In the genomic region with DNA sequence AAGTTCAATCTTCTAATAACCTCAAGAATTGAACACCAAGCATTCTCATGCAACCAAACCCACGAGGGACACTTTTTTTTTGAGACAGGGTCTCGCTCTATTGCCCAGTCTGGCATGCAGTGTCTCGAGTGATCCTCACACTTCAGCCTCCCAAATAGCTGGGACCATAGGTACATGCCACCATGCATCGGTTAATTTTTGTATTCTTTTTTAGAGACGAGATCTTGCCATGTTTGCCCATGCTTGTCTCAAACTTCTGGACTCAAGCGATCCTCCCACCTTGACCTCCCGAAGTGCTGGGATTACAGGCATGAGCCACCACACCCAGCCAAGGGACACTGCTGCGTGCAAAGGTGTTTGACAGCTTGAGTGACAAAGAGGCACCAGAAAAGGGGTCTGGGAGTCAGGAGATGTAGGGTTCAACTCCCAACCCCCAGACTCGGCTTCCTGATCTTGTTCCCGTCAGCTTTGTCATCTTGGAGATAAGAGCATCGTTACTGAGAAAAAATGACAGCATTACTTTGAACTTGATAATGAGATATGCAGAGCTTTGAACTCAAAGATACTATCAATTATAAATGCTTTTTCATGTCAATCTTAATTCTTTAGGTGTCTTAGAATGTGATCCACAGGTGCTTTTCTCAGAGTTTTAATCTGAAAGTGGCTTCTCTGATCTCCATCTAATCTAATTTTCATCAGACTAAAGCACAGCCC, we compare ENCODE assay signal across 17 cellular contexts. TPM values are rescaled to one million over a fixed set of nuclear protein-coding genes. Genes with fewer than 3 reads are reported as not detected.
DNase-seq lines count a peak whose midpoint lies in the region; ATAC-seq and TF ChIP-seq lines count a peak whose summit lies in the region.
"Had no signal": no experiment of that assay in that cellular context is flagged by ENCODE, and none has a peak within 500 bp of the region (broad histone marks: within the 10 kb centered on the region; RNA-seq: fewer than 3 reads in every experiment).

No MANE protein-coding gene starts in this region.

- H3K27ac ChIP-seq in CD4-positive, CD25-positive, alpha-beta regulatory T cell (ENCODE audit: insufficient read depth, low read length, poor library complexity, severe bottlenecking): no peak overlapping the region
- no peak overlapping the region for H3K27ac ChIP-seq in naive thymus-derived CD4-positive, alpha-beta T cell (ENCODE audit: low read depth, low read length)
- H3K27ac ChIP-seq in neuronal stem cell (replicated peaks; ENCODE audit: low read length) (no peak overlapping the region), gastroesophageal sphincter (no peak overlapping the region)
- H3K27ac ChIP-seq: cardiac muscle cell, psoas muscle had no signal

- no peak overlapping the region for H3K4ac ChIP-seq in neuronal stem cell (ENCODE audit: low read length)

- CTCF ChIA-PET in Calu3 (lab: Charles Lee): interaction anchor here (1.4 kb wide), 1 partner anchor 9 kb away, joined by 5 read pairs; no protein-coding TSS in a partner anchor
- CTCF ChIA-PET in naive thymus-derived CD4-positive, alpha-beta T cell (lab: Charles Lee): no interaction called here

- no peak overlapping the region for H3K14ac ChIP-seq in neuronal stem cell (ENCODE audit: low read length)

- H3K27me3 Mint-ChIP-seq in CD4-positive, CD25-positive, alpha-beta regulatory T cell: peaks cover 24% of the 10 kb centered on the region
- no peaks in the 10 kb centered on the region for H3K27me3 Mint-ChIP-seq in Calu3 (ENCODE audit: unreplicated experiment)
- peaks cover 51% of the 10 kb centered on the region for H3K27me3 Mint-ChIP-seq in activated T-helper 1 cell treated with anti-CD3 and anti-CD28 coated beads, Interleukin-12 subunit alpha, Interleukin-12 subunit beta, Interleukin-2, Interleukin-4 antibody, amounts not matched to agents 30 ng/mL and 10 ng/mL and 1 ng/mL, durations not matched to agents 14 hours and 24 hours and 36 hours (ENCODE audit: insufficient read depth)
- peaks cover 0 to 51% (median 12%) of the 10 kb centered on the region in 5 donors for H3K27me3 Mint-ChIP-seq in naive thymus-derived CD4-positive, alpha-beta T cell

- no peak overlapping the region for H3K18ac ChIP-seq in neuronal stem cell (ENCODE audit: low read length)

- H3K36me3 Mint-ChIP-seq in CD4-positive, CD25-positive, alpha-beta regulatory T cell: no peaks in the 10 kb centered on the region
- H3K36me3 Mint-ChIP-seq in Calu3 (ENCODE audit: insufficient read depth, unreplicated experiment): peaks cover 33% of the 10 kb centered on the region
- H3K36me3 Mint-ChIP-seq in activated T-helper 1 cell treated with anti-CD3 and anti-CD28 coated beads, Interleukin-12 subunit alpha, Interleukin-12 subunit beta, Interleukin-2, Interleukin-4 antibody, amounts not matched to agents 30 ng/mL and 10 ng/mL and 1 ng/mL, durations not matched to agents 14 hours and 24 hours and 36 hours (ENCODE audit: low read depth): no peaks in the 10 kb centered on the region
- H3K36me3 Mint-ChIP-seq in naive thymus-derived CD4-positive, alpha-beta T cell: no peaks in the 10 kb centered on the region

- H3K4me1 ChIP-seq in CD4-positive, CD25-positive, alpha-beta regulatory T cell (ENCODE audit: control insufficient read depth, insufficient read depth, low read length, poor library complexity, severe bottlenecking): peaks cover 17% of the 10 kb centered on the region
- peaks cover 10 to 18% of the 10 kb centered on the region in 2 donors for H3K4me1 ChIP-seq in naive thymus-derived CD4-positive, alpha-beta T cell (ENCODE audit: control insufficient read depth in 2 of 2, insufficient read depth in 2 of 2, low read length in 2 of 2)
- H3K4me1 ChIP-seq in neuronal stem cell (ENCODE audit: control insufficient read depth in 2 of 2, insufficient read depth in 1 of 2, low read depth in 1 of 2, low read length in 2 of 2): peaks cover 7 to 24% of the 10 kb centered on the region in 2 donors
- H3K4me1 ChIP-seq in gastroesophageal sphincter: peaks cover 0 to 33% (median 0%) of the 10 kb centered on the region in 3 donors

- no CpG with 5 or more reads among the region's 11 CpGs for WGBS in neuronal stem cell (ENCODE audit: extremely low coverage in 2 of 2, insufficient read length in 2 of 2, insufficient replicate concordance in 1 of 2), 2 donors
- WGBS in gastroesophageal sphincter (ENCODE audit: low coverage in 1 of 2), 2 donors: 75 to 88% methylated on average over 6 to 11 of the region's 11 CpGs

- H3K4me2 ChIP-seq in neuronal stem cell (ENCODE audit: insufficient read depth, low read length, poor library complexity, severe bottlenecking): no peak overlapping the region

- no peak overlapping the region for H2AFZ ChIP-seq in neuronal stem cell (ENCODE audit: low read length)

- H3K9me3 Mint-ChIP-seq in CD4-positive, CD25-positive, alpha-beta regulatory T cell: no peaks in the 10 kb centered on the region
- no peaks in the 10 kb centered on the region for H3K9me3 Mint-ChIP-seq in Calu3 (ENCODE audit: low read depth, unreplicated experiment)
- H3K9me3 Mint-ChIP-seq in activated T-helper 1 cell treated with anti-CD3 and anti-CD28 coated beads, Interleukin-12 subunit alpha, Interleukin-12 subunit beta, Interleukin-2, Interleukin-4 antibody, amounts not matched to agents 30 ng/mL and 10 ng/mL and 1 ng/mL, durations not matched to agents 14 hours and 24 hours and 36 hours: no peaks in the 10 kb centered on the region
- peaks cover 0 to 3% (median 0%) of the 10 kb centered on the region in 11 donors for H3K9me3 Mint-ChIP-seq in naive thymus-derived CD4-positive, alpha-beta T cell

- H3K9ac ChIP-seq in neuronal stem cell (ENCODE audit: low read depth, low read length, poor library complexity): no peak overlapping the region

- no peak for DNase-seq in CD4-positive, CD25-positive, alpha-beta regulatory T cell
- DNase-seq in Calu3: no peak
- no peak for DNase-seq in activated T-helper 1 cell treated with anti-CD3 and anti-CD28 coated beads, Interleukin-12 subunit alpha, Interleukin-12 subunit beta, Interleukin-2, Interleukin-4 antibody, amounts not matched to agents 30 ng/mL and 10 ng/mL and 1 ng/mL, durations not matched to agents 14 hours and 24 hours and 36 hours (ENCODE audit: low spot score)
- no peak for DNase-seq in naive thymus-derived CD4-positive, alpha-beta T cell
- DNase-seq in 8988T: no peak
- DNase-seq in neuronal stem cell (ENCODE audit: low spot score): no peak
- DNase-seq in NCI-H1694 treated with DMSO at 0.1 percent for 48 hours (lab: John Stamatoyannopoulos, UW): no peak
- DNase-seq: activated CD4-positive, alpha-beta T cell treated with anti-CD3 and anti-CD28 coated beads, Interleukin-2, amount 50 U/mL, for 1 hour; activated CD8-positive, alpha-beta memory T cell treated with anti-CD3 and anti-CD28 coated beads, Interleukin-2, amount 50 U/mL, for 4 hours; activated gamma-delta T cell; amniotic stem cell; NK-92 treated with Interleukin-12 subunit alpha and Interleukin-12 subunit beta, amount 100 ng/mL, for 24 hours; SIG-M5 had no signal

- H3K23ac ChIP-seq in neuronal stem cell (ENCODE audit: low read depth, low read length, poor library complexity): no peak overlapping the region

- TF ChIP-seq EP300 in gastroesophageal sphincter (IDR thresholded peaks at IDR 0.05): no peak

- H2AK5ac ChIP-seq in neuronal stem cell (ENCODE audit: low read depth, low read length): no peak overlapping the region

- H3K36me3 ChIP-seq in CD4-positive, CD25-positive, alpha-beta regulatory T cell (ENCODE audit: control insufficient read depth, insufficient read depth, low read length): no peaks in the 10 kb centered on the region
- H3K36me3 ChIP-seq in naive thymus-derived CD4-positive, alpha-beta T cell (ENCODE audit: control insufficient read depth in 2 of 3, insufficient read depth in 3 of 3, low read length in 3 of 3): no peaks in the 10 kb centered on the region
- no peaks in the 10 kb centered on the region for H3K36me3 ChIP-seq in neuronal stem cell (replicated peaks in 1 of 2; ENCODE audit: control insufficient read depth in 2 of 2, insufficient read depth in 2 of 2, low read length in 2 of 2)
- no peaks in the 10 kb centered on the region for H3K36me3 ChIP-seq in gastroesophageal sphincter
- H3K36me3 ChIP-seq: cardiac muscle cell, uterus had no signal

- no peak overlapping the region for H4K8ac ChIP-seq in neuronal stem cell (ENCODE audit: low read depth, low read length)

- no peak for ATAC-seq in CD4-positive, CD25-positive, alpha-beta regulatory T cell (ENCODE audit: low read depth in 2 of 2)
- no peak for ATAC-seq in naive thymus-derived CD4-positive, alpha-beta T cell
- no peak for ATAC-seq in gastroesophageal sphincter
- ATAC-seq: psoas muscle had no signal

- H3K4me1 Mint-ChIP-seq in CD4-positive, CD25-positive, alpha-beta regulatory T cell: peaks cover 4 to 24% (median 20%) of the 10 kb centered on the region in 4 donors
- H3K4me1 Mint-ChIP-seq in Calu3 (ENCODE audit: low read depth, unreplicated experiment): peaks cover 57% of the 10 kb centered on the region
- H3K4me1 Mint-ChIP-seq in activated T-helper 1 cell treated with anti-CD3 and anti-CD28 coated beads, Interleukin-12 subunit alpha, Interleukin-12 subunit beta, Interleukin-2, Interleukin-4 antibody, amounts not matched to agents 30 ng/mL and 10 ng/mL and 1 ng/mL, durations not matched to agents 14 hours and 24 hours and 36 hours (ENCODE audit: low read depth): peaks cover 19% of the 10 kb centered on the region
- peaks cover 15 to 30% (median 19%) of the 10 kb centered on the region in 7 donors for H3K4me1 Mint-ChIP-seq in naive thymus-derived CD4-positive, alpha-beta T cell

- no peak for TF ChIP-seq POLR2A in gastroesophageal sphincter (IDR thresholded peaks at IDR 0.05)

- peaks cover 16% of the 10 kb centered on the region for H3K27me3 ChIP-seq in CD4-positive, CD25-positive, alpha-beta regulatory T cell (ENCODE audit: control insufficient read depth, insufficient read depth, low read length)
- no peaks in the 10 kb centered on the region for H3K27me3 ChIP-seq in naive thymus-derived CD4-positive, alpha-beta T cell (ENCODE audit: control insufficient read depth in 2 of 2, insufficient read depth in 2 of 2, low read length in 2 of 2)
- H3K27me3 ChIP-seq in neuronal stem cell (ENCODE audit: control insufficient read depth in 3 of 3, insufficient read depth in 3 of 3, low read depth in 1 of 3, low read length in 3 of 3) (peaks cover 0 to 11% (median 11%) of the 10 kb centered on the region in 3 experiments), gastroesophageal sphincter (no peaks in the 10 kb centered on the region)
- H3K27me3 ChIP-seq: cardiac muscle cell, uterus had no signal

- H2BK15ac ChIP-seq in neuronal stem cell (ENCODE audit: low read length): no peak overlapping the region

- peak overlapping the region; percentile 77 to 86 (median 80) for H3K4me3 Mint-ChIP-seq in CD4-positive, CD25-positive, alpha-beta regulatory T cell
- H3K4me3 Mint-ChIP-seq in Calu3 (ENCODE audit: low read depth, unreplicated experiment): peak overlapping the region; percentile 99
- peak overlapping the region; percentile 71 for H3K4me3 Mint-ChIP-seq in activated T-helper 1 cell treated with anti-CD3 and anti-CD28 coated beads, Interleukin-12 subunit alpha, Interleukin-12 subunit beta, Interleukin-2, Interleukin-4 antibody, amounts not matched to agents 30 ng/mL and 10 ng/mL and 1 ng/mL, durations not matched to agents 14 hours and 24 hours and 36 hours
- H3K4me3 Mint-ChIP-seq in naive thymus-derived CD4-positive, alpha-beta T cell: peak overlapping the region in 8 of 10 donors; percentile 4 to 96 (median 74)

- H3K27ac Mint-ChIP-seq in CD4-positive, CD25-positive, alpha-beta regulatory T cell: no peak overlapping the region
- no peak overlapping the region for H3K27ac Mint-ChIP-seq in Calu3 (ENCODE audit: unreplicated experiment)
- H3K27ac Mint-ChIP-seq in activated T-helper 1 cell treated with anti-CD3 and anti-CD28 coated beads, Interleukin-12 subunit alpha, Interleukin-12 subunit beta, Interleukin-2, Interleukin-4 antibody, amounts not matched to agents 30 ng/mL and 10 ng/mL and 1 ng/mL, durations not matched to agents 14 hours and 24 hours and 36 hours: no peak overlapping the region
- no peak overlapping the region for H3K27ac Mint-ChIP-seq in naive thymus-derived CD4-positive, alpha-beta T cell

- intact Hi-C loops in Calu3 (cut with micrococcal nuclease; ENCODE audit: unreplicated experiment): loop anchor here (5.0 kb wide), 3 partner anchors 33 to 112 kb away; no protein-coding TSS in a partner anchor
- intact Hi-C loops in activated T-helper 1 cell treated with anti-CD3 and anti-CD28 coated beads, Interleukin-12 subunit alpha, Interleukin-12 subunit beta, Interleukin-2, Interleukin-4 antibody, amounts not matched to agents 30 ng/mL and 10 ng/mL and 1 ng/mL, durations not matched to agents 14 hours and 24 hours and 36 hours (cut with micrococcal nuclease): loop anchor here (2.0 to 5.0 kb wide), 3 partner anchors 52 to 715 kb away; no protein-coding TSS in a partner anchor
- intact Hi-C loops in naive thymus-derived CD4-positive, alpha-beta T cell (cut with micrococcal nuclease): loop anchor here in 1 of 2 donors (2.0 to 5.0 kb wide), 4 partner anchors 15 to 1293 kb away; a partner anchor contains a TSS

- H2BK5ac ChIP-seq in neuronal stem cell (ENCODE audit: low read length): no peak overlapping the region

- TF ChIP-seq CTCF in Calu3 (IDR thresholded peaks at IDR 0.05; ENCODE audit: unreplicated experiment): no peak
- TF ChIP-seq CTCF in gastroesophageal sphincter (IDR thresholded peaks at IDR 0.05): no peak

- H3K9me3 ChIP-seq in CD4-positive, CD25-positive, alpha-beta regulatory T cell (ENCODE audit: control insufficient read depth in 2 of 2, low read length in 2 of 2): no peaks in the 10 kb centered on the region
- H3K9me3 ChIP-seq in naive thymus-derived CD4-positive, alpha-beta T cell (ENCODE audit: control insufficient read depth in 2 of 3, low read length in 3 of 3): no peaks in the 10 kb centered on the region
- no peaks in the 10 kb centered on the region for H3K9me3 ChIP-seq in neuronal stem cell (replicated peaks in 1 of 2; ENCODE audit: control insufficient read depth in 2 of 2, insufficient read depth in 1 of 2, low read depth in 1 of 2, low read length in 2 of 2)
- no peaks in the 10 kb centered on the region for H3K9me3 ChIP-seq in gastroesophageal sphincter
- H3K9me3 ChIP-seq: psoas muscle, uterus had no signal

- H2BK12ac ChIP-seq in neuronal stem cell (ENCODE audit: low read length): no peak overlapping the region

- no peak overlapping the region for H2BK120ac ChIP-seq in neuronal stem cell (ENCODE audit: low read depth, low read length)

- H4K91ac ChIP-seq in neuronal stem cell (ENCODE audit: low read depth, low read length, poor library complexity): no peak overlapping the region

- no peak overlapping the region for H3K4me3 ChIP-seq in CD4-positive, CD25-positive, alpha-beta regulatory T cell (ENCODE audit: low read depth, low read length)
- H3K4me3 ChIP-seq in naive thymus-derived CD4-positive, alpha-beta T cell (ENCODE audit: low read length): no peak overlapping the region
- H3K4me3 ChIP-seq in neuronal stem cell (ENCODE audit: low read length in 2 of 2): no peak overlapping the region
- H3K4me3 ChIP-seq in gastroesophageal sphincter: no peak overlapping the region
- H3K4me3 ChIP-seq: cardiac muscle cell, uterus had no signal

- H3K79me1 ChIP-seq in neuronal stem cell (ENCODE audit: low read depth, low read length): peaks cover 4% of the 10 kb centered on the region

- BruUV-seq in Calu3 (replicated peaks; lab: Mats Ljungman, UMichigan): no TSS peak

- POLR2A ChIA-PET in naive thymus-derived CD4-positive, alpha-beta T cell (lab: Charles Lee): interaction anchor here (0.7 kb wide), 1 partner anchor 13 kb away, joined by 3 read pairs; no protein-coding TSS in a partner anchor

RNA-seq across cellular contexts. Expression of a gene that starts 1.6 kb away (rescaled TPM):
- total RNA-seq in CD4-positive, CD25-positive, alpha-beta regulatory T cell: 14.3 TPM
- 1 to 10 TPM; 1.4 to 4.0 (median 3.3) TPM for polyA plus RNA-seq in CD4-positive, CD25-positive, alpha-beta regulatory T cell
- total RNA-seq in Calu3 (2022) (47.2 and 73.4 TPM in 2 replicates), gastroesophageal sphincter (10 to 100 TPM; 25.8 to 61.9 (median 39.4) TPM)
- 0.65 and 1.7 TPM in 2 replicates for total RNA-seq in activated T-helper 1 cell treated with anti-CD3 and anti-CD28 coated beads, Interleukin-12 subunit alpha, Interleukin-12 subunit beta, Interleukin-2, Interleukin-4 antibody, amounts not matched to agents 30 ng/mL and 10 ng/mL and 1 ng/mL, durations not matched to agents 14 hours and 24 hours and 36 hours
- total RNA-seq in naive thymus-derived CD4-positive, alpha-beta T cell: 1 to 10 TPM in 4 of 5 experiments, under 1 TPM in 1; 0.99 to 9.5 (median 3.6) TPM
- 1 to 10 TPM; 1.5 to 2.1 TPM for polyA plus RNA-seq in naive thymus-derived CD4-positive, alpha-beta T cell
- polyA plus RNA-seq in neuronal stem cell (2013, experiment 1 of 2): 9.5 TPM
- 9.5 TPM for polyA plus RNA-seq in neuronal stem cell (2013, experiment 2 of 2)
